Comparison of ENCODE assay signal across 10 cellular contexts in the genomic region with DNA sequence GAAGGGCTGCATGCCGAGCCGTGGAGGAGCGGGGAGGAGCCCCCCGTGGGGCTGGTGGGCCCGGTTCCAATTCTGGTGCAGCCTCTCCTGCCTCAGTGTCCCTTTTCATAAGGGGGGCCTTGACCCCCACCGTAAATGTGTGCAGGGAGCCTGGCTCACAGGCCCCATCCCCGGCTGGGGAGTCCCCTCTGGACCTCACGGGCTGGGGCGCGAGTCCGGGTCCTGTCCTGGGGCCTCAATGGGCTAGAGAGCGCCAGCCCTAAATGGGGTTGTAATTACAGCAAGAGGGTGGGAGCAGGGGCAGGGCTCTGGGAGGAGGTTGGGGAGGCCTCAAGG.
"Had no signal": no experiment of that assay in that cellular context is flagged by ENCODE, and none has a peak within 500 bp of the region (broad histone marks: within the 10 kb centered on the region; RNA-seq: fewer than 3 reads in every experiment).

No MANE protein-coding gene starts in this region.

- H3K4me3 Mint-ChIP-seq: HFFc6 had no signal

- H3K4me3 ChIP-seq: GM23248, HAP-1, K562 had no signal

- H3K36me3 ChIP-seq: HAP-1 had no signal

- H3K9me3 ChIP-seq: HAP-1 had no signal

- H3K27ac ChIP-seq: GM23248, HL-60 had no signal

- H3K27ac Mint-ChIP-seq: HFFc6 had no signal

- DNase-seq: GM23248, GOT3, H7, HFFc6, IMR-90, KG1 had no signal

- H3K4me1 ChIP-seq: HAP-1 had no signal

- ATAC-seq: HCT116, K562 had no signal
